19 cellular contexts compared by ENCODE assay signal in the genomic region with DNA sequence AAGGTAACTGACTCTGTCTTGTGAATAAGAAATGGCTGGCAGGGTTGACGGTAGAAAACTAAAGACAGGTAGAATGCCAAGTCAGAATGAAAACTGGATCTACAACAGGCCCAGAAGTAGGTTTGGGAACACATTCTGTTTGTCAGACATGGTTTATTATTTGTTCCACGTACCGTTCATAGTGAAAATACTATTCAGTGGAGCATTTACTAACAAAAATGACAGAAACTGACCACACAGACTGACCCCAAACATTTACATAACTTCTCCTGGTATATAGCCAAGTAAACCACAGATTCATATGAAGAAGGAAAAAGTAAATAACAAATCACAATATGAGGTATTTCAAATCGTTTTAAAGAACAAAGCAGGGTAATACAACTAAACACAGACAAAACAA.
DNase-seq lines count a peak whose midpoint lies in the region; ATAC-seq and TF ChIP-seq lines count a peak whose summit lies in the region.
"Had no signal": no experiment of that assay in that cellular context is flagged by ENCODE, and none has a peak within 500 bp of the region (broad histone marks: within the 10 kb centered on the region; RNA-seq: fewer than 3 reads in every experiment).

No MANE protein-coding gene starts in this region.

- TF ChIP-seq CTCF in GM23338 (conservative IDR thresholded peaks at IDR 0.05; ENCODE audit: low read depth in 2 of 2): no peak
- TF ChIP-seq CTCF in PC-3 (conservative IDR thresholded peaks at IDR 0.05; ENCODE audit: low read depth, low read length): no peak
- no peak for TF ChIP-seq CTCF in fibroblast of pulmonary artery (IDR thresholded peaks at IDR 0.05; ENCODE audit: low read length, missing control alignments)
- no peak for TF ChIP-seq CTCF in right atrium auricular region (IDR thresholded peaks at IDR 0.05)

- BruUV-seq in PC-3 (replicated peaks; lab: Mats Ljungman, UMichigan): no TSS peak

- no peaks in the 10 kb centered on the region for H4K20me1 ChIP-seq in GM23338 (replicated peaks; ENCODE audit: insufficient read depth)
- H4K20me1 ChIP-seq in PC-3 (ENCODE audit: low read length): no peaks in the 10 kb centered on the region
- H4K20me1 ChIP-seq: BLaER1 had no signal

- H3K4me1 Mint-ChIP-seq in GM23338: peaks cover 25% of the 10 kb centered on the region

- POLR2A ChIA-PET in PC-3 (lab: Charles Lee; ENCODE audit: unreplicated experiment): no interaction called here

- H3K36me3 ChIP-seq in GM23338 (ENCODE audit: insufficient read depth): no peaks in the 10 kb centered on the region
- no peaks in the 10 kb centered on the region for H3K36me3 ChIP-seq in PC-3 (ENCODE audit: low read depth, low read length)
- H3K36me3 ChIP-seq in subcutaneous abdominal adipose tissue (ENCODE audit: control insufficient read depth in 5 of 5, insufficient read depth in 5 of 5, low read length in 5 of 5): peaks cover 0 to 5% (median 0%) of the 10 kb centered on the region in 5 donors
- H3K36me3 ChIP-seq in right atrium auricular region: no peaks in the 10 kb centered on the region

- H3K4me3 ChIP-seq in GM23338: no peak overlapping the region
- no peak overlapping the region for H3K4me3 ChIP-seq in PC-3 (ENCODE audit: low read length)
- no peak overlapping the region for H3K4me3 ChIP-seq in fibroblast of pulmonary artery (replicated peaks; ENCODE audit: low read depth, low read length)
- H3K4me3 ChIP-seq in subcutaneous abdominal adipose tissue (ENCODE audit: low read depth in 1 of 5, low read length in 5 of 5): no peak overlapping the region
- H3K4me3 ChIP-seq in right atrium auricular region: no peak overlapping the region
- H3K4me3 ChIP-seq: BLaER1, PC-9, SK-N-MC had no signal

- DNase-seq in GM23338 (ENCODE audit: low spot score) (no peak), PC-3 (peak; percentile 29), fibroblast of pulmonary artery (ENCODE audit: low read depth) (peak; percentile 28), T1000 (lab: John Stamatoyannopoulos, UW) (no peak), right atrium auricular region (ENCODE audit: low spot score) (no peak)
- DNase-seq in stimulated activated CD8-positive, alpha-beta memory T cell treated with anti-CD3 and anti-CD28 coated beads, Interleukin-4, amount 100 ng/mL, for 48 hours: no peak
- DNase-seq: activated T-cell treated with anti-CD3 and anti-CD28 coated beads, Interleukin-2, amount 50 U/mL, for 1 hour; DMS 273 treated with DMSO at 0.1 percent for 48 hours; endodermal cell; NCI-H187 treated with DMSO at 0.1 percent for 48 hours; NCI-H524 treated with DMSO at 0.1 percent for 48 hours; PC-9; substantia nigra had no signal

- ATAC-seq in GM23338 (no peak), PC-3 (peak; percentile 62), GM19397 (IDR thresholded peaks at IDR 0.05; ENCODE audit: unreplicated experiment) (no peak)
- ATAC-seq: natural killer cell treated with Interleukin-12 subunit alpha and Interleukin-12 subunit beta and Interleukin-15 and Interleukin-18, amount 100 ng/mL, for 72 hours had no signal

- intact Hi-C loops in PC-3 (cut with micrococcal nuclease): no loop called here

- H3K27me3 ChIP-seq in GM23338 (ENCODE audit: insufficient read depth) (no peaks in the 10 kb centered on the region), PC-3 (ENCODE audit: low read length) (no peaks in the 10 kb centered on the region), subcutaneous abdominal adipose tissue (ENCODE audit: control insufficient read depth in 5 of 5, insufficient read depth in 4 of 5, low read length in 5 of 5) (no peaks in the 10 kb centered on the region), right atrium auricular region (no peaks in the 10 kb centered on the region)
- H3K27me3 ChIP-seq: BLaER1 had no signal

- H3K36me3 Mint-ChIP-seq in GM23338 (ENCODE audit: low read depth): peaks cover 2% of the 10 kb centered on the region; the same call in 1 of the 3 replicates
- H3K36me3 Mint-ChIP-seq: natural killer cell treated with Interleukin-12 subunit alpha and Interleukin-12 subunit beta and Interleukin-15 and Interleukin-18, amount 100 ng/mL, for 72 hours had no signal

- CTCF ChIA-PET in PC-3 (lab: Charles Lee): no interaction called here

- H3F3A ChIP-seq in GM23338 (replicated peaks; ENCODE audit: low read depth) (no peaks in the 10 kb centered on the region), PC-3 (ENCODE audit: low read length, unreplicated experiment) (no peaks in the 10 kb centered on the region)

- H3K27ac ChIP-seq in GM23338 (ENCODE audit: low read depth) (no peak overlapping the region), PC-3 (ENCODE audit: low read length) (no peak overlapping the region), subcutaneous abdominal adipose tissue (ENCODE audit: low read depth, low read length) (peak overlapping the region; percentile 60), right atrium auricular region (no peak overlapping the region)
- H3K27ac ChIP-seq: BLaER1, PC-9, SK-N-MC had no signal

- no peaks in the 10 kb centered on the region for H3K9me3 ChIP-seq in PC-3 (ENCODE audit: low read length)
- H3K9me3 ChIP-seq in subcutaneous abdominal adipose tissue (ENCODE audit: control insufficient read depth in 5 of 5, low read length in 5 of 5): no peaks in the 10 kb centered on the region
- H3K9me3 ChIP-seq in right atrium auricular region: no peaks in the 10 kb centered on the region
- H3K9me3 ChIP-seq: BLaER1 had no signal

- no peaks in the 10 kb centered on the region for H3K9me3 Mint-ChIP-seq in GM23338
- H3K9me3 Mint-ChIP-seq: activated naive CD4-positive, alpha-beta T cell treated with anti-CD3 and anti-CD28 coated beads, Interleukin-2, amount 50 U/mL, for 24 hours; natural killer cell treated with Interleukin-12 subunit alpha and Interleukin-12 subunit beta and Interleukin-15 and Interleukin-18, amount 100 ng/mL, for 72 hours had no signal

- no peaks in the 10 kb centered on the region for H3K9me2 ChIP-seq in GM23338 (ENCODE audit: insufficient read depth)
- H3K9me2 ChIP-seq in PC-3 (replicated peaks; ENCODE audit: low read length): no peaks in the 10 kb centered on the region

- H2AFZ ChIP-seq in GM23338 (no peak overlapping the region), PC-3 (ENCODE audit: low read length) (no peak overlapping the region)
- H2AFZ ChIP-seq: PC-9 had no signal

- peaks cover 2% of the 10 kb centered on the region for H3K27me3 Mint-ChIP-seq in GM23338 (ENCODE audit: insufficient read depth, low read depth, poor library complexity)
- H3K27me3 Mint-ChIP-seq: activated naive CD4-positive, alpha-beta T cell treated with anti-CD3 and anti-CD28 coated beads, Interleukin-2, amount 50 U/mL, for 24 hours; natural killer cell treated with Interleukin-12 subunit alpha and Interleukin-12 subunit beta and Interleukin-15 and Interleukin-18, amount 100 ng/mL, for 72 hours had no signal

- no peak overlapping the region for H3K4me3 Mint-ChIP-seq in GM23338
- H3K4me3 Mint-ChIP-seq: activated naive CD4-positive, alpha-beta T cell treated with anti-CD3 and anti-CD28 coated beads, Interleukin-2, amount 50 U/mL, for 24 hours; endodermal cell; natural killer cell treated with Interleukin-12 subunit alpha and Interleukin-12 subunit beta and Interleukin-15 and Interleukin-18, amount 100 ng/mL, for 72 hours had no signal

- H3K4me2 ChIP-seq in GM23338 (no peak overlapping the region), PC-3 (ENCODE audit: low read length) (no peak overlapping the region)
- H3K4me2 ChIP-seq: BLaER1, PC-9 had no signal

- peaks cover 23% of the 10 kb centered on the region for H3K4me1 ChIP-seq in GM23338 (ENCODE audit: insufficient read depth)
- H3K4me1 ChIP-seq in PC-3 (ENCODE audit: insufficient read depth, low read length): peaks cover 20% of the 10 kb centered on the region
- H3K4me1 ChIP-seq in subcutaneous abdominal adipose tissue (ENCODE audit: control insufficient read depth in 5 of 5, insufficient read depth in 5 of 5, low read length in 5 of 5): peaks cover 0 to 49% (median 37%) of the 10 kb centered on the region in 5 donors
- H3K4me1 ChIP-seq in right atrium auricular region: peaks cover 0 to 33% of the 10 kb centered on the region in 2 donors
- H3K4me1 ChIP-seq: BLaER1 had no signal

- H3K79me2 ChIP-seq in GM23338 (replicated peaks; ENCODE audit: insufficient read depth) (no peaks in the 10 kb centered on the region), PC-3 (ENCODE audit: low read length) (no peaks in the 10 kb centered on the region)

- H3K9ac ChIP-seq in PC-3 (ENCODE audit: low read length) (no peak overlapping the region), subcutaneous abdominal adipose tissue (ENCODE audit: low read length in 5 of 5) (peak overlapping the region in 1 of 5 donors; percentile 31)
- H3K9ac ChIP-seq: BLaER1 had no signal

- peak overlapping the region; percentile 20 for H3K27ac Mint-ChIP-seq in GM23338
- H3K27ac Mint-ChIP-seq: activated naive CD4-positive, alpha-beta T cell treated with anti-CD3 and anti-CD28 coated beads, Interleukin-2, amount 50 U/mL, for 24 hours; endodermal cell; natural killer cell treated with Interleukin-12 subunit alpha and Interleukin-12 subunit beta and Interleukin-15 and Interleukin-18, amount 100 ng/mL, for 72 hours had no signal

TF ChIP-seq in GM23338, 12 proteins besides CTCF, POLR2A, EP300 and RAD21:
- no peak for TF ChIP-seq JUNB (IDR thresholded peaks at IDR 0.05; ENCODE audit: unreplicated experiment)
- TF ChIP-seq EZH2 (IDR thresholded peaks at IDR 0.05; ENCODE audit: low read depth, unreplicated experiment): no peak
- no peak for TF ChIP-seq ZNF114 (CRISPR knock-in tag; IDR thresholded peaks at IDR 0.05)
- TF ChIP-seq POLR2AphosphoS5 (IDR thresholded peaks at IDR 0.05; ENCODE audit: low read depth): no peak
- no peak for TF ChIP-seq ZNF331 (CRISPR knock-in tag; IDR thresholded peaks at IDR 0.05; ENCODE audit: low read depth)
- TF ChIP-seq STAT1 (IDR thresholded peaks at IDR 0.05; ENCODE audit: unreplicated experiment): no peak

Comparison
In these comparisons a context has a peak if more than half of its experiments do, and no peak if none do; other contexts are left out.
1. DNase-seq: peak in PC-3 (single experiment) and fibroblast of pulmonary artery (single experiment); none in GM23338 (single experiment), T1000 (single experiment), stimulated activated CD8-positive, alpha-beta memory T cell treated with anti-CD3 and anti-CD28 coated beads, Interleukin-4, amount 100 ng/mL, for 48 hours (single experiment) and right atrium auricular region (single experiment).